ENCODE assay signal across 9 cellular contexts in the genomic region with DNA sequence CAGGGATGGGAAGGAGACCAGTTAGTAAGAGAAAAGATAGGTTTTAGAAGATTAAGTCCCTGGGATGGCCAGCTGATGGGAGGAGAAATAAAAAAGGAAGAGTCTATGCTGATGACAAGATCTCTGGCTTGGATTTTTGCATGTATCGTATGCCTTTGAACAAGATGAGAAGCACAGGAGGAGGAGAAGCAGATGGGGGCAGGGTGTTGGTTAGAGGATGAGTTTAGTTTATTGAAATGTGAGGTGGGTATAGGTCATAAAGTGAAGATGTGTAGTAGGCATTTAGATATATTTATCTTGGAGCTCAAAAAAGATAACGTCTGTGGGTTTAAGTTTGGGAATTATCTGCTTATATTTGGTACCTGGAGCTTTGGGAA. TPM values are rescaled to one million over a fixed set of nuclear protein-coding genes. Genes with fewer than 3 reads are reported as not detected.
DNase-seq lines count a peak whose midpoint lies in the region; ATAC-seq, FAIRE-seq and TF ChIP-seq lines count a peak whose summit lies in the region.
"Had no signal": no experiment of that assay in that cellular context is flagged by ENCODE, and none has a peak within 500 bp of the region (broad histone marks: within the 10 kb centered on the region; RNA-seq: fewer than 3 reads in every experiment).

No MANE protein-coding gene starts in this region.

- intact Hi-C loops in Right ventricle myocardium superior (cut with DNase I) = no loop called here
- intact Hi-C loops in K562 (cut with micrococcal nuclease) = no loop called here

- peak; percentile 48 for FAIRE-seq in K562 (lab: Jason Lieb, UNC)
- FAIRE-seq: TTC549 had no signal

- H3K79me2 ChIP-seq in K562 (ENCODE audit: control insufficient read depth, insufficient read depth, low read length) = peaks cover 50% of the 10 kb centered on the region

- TF ChIP-seq CTCF in right atrium auricular region (IDR thresholded peaks at IDR 0.05) (no peak), K562 (IDR thresholded peaks at IDR 0.05 in 2 of 3, conservative IDR thresholded peaks at IDR 0.05 in 1 of 3; ENCODE audit: insufficient read depth in 2 of 3, low read depth in 1 of 3, low read length in 3 of 3) (no peak)

- TF ChIP-seq EP300 in K562 (IDR thresholded peaks at IDR 0.05; ENCODE audit: low read length) = no peak

- H3K4me2 ChIP-seq in K562 (ENCODE audit: insufficient read depth, low read length) = peak overlapping the region; percentile 92

- POLR2A ChIA-PET in K562 (lab: Yijun Ruan, JAX) = interaction anchor here (1.0 kb wide), 3 partner anchors 9 to 270 kb away, joined by 3 to 4 read pairs (median 3); no protein-coding TSS in a partner anchor

- H3K9ac ChIP-seq in K562 (ENCODE audit: insufficient read depth in 1 of 2, low read depth in 2 of 2, low read length in 2 of 2) = peak overlapping the region; percentile 77 to 78; a peak in 3 of 4 replicates

- H4K20me1 ChIP-seq in K562 (replicated peaks; ENCODE audit: control insufficient read depth, insufficient read depth, low read length) = no peaks in the 10 kb centered on the region

- no peak for TF ChIP-seq RAD21 in K562 (CRISPR knock-in tag; conservative IDR thresholded peaks at IDR 0.05 in 1 of 2, IDR thresholded peaks at IDR 0.05 in 1 of 2)

- peaks cover 16% of the 10 kb centered on the region for H3K36me3 Mint-ChIP-seq in activated T-cell treated with anti-CD3 and anti-CD28 coated beads, Interleukin-2, amount 50 U/mL, for 24 hours (ENCODE audit: low read depth)

- no peak overlapping the region for H3K27ac Mint-ChIP-seq in activated T-cell treated with anti-CD3 and anti-CD28 coated beads, Interleukin-2, amount 50 U/mL, for 24 hours

- H3K4me3 ChIP-seq in right atrium auricular region (peak overlapping the region; percentile 72 to 86), K562 (peak overlapping the region; percentile 62)

- ATAC-seq in Right ventricle myocardium superior (ENCODE audit: poor library complexity) (no peak), K562 (no peak), HG02973 (IDR thresholded peaks at IDR 0.05; ENCODE audit: unreplicated experiment) (no peak)

- H3K9me3 ChIP-seq in right atrium auricular region (no peaks in the 10 kb centered on the region), K562 (replicated peaks; ENCODE audit: control insufficient read depth, insufficient read depth, low read depth, low read length) (no peaks in the 10 kb centered on the region)

- H3K4me1 ChIP-seq in right atrium auricular region (peaks cover 0 to 8% of the 10 kb centered on the region in 2 donors), K562 (replicated peaks in 1 of 2; ENCODE audit: control insufficient read depth in 2 of 2, insufficient read depth in 2 of 2, low read length in 2 of 2) (peaks cover 6 to 11% of the 10 kb centered on the region in 2 experiments; a peak in 4 of 5 replicates)

- WGBS in K562 (ENCODE audit: insufficient coverage, low coverage, missing lambda C conversion rate) = 0% methylated on average over 2 of the region's 2 CpGs

- peaks cover 14% of the 10 kb centered on the region for H3K4me1 Mint-ChIP-seq in activated T-cell treated with anti-CD3 and anti-CD28 coated beads, Interleukin-2, amount 50 U/mL, for 24 hours (ENCODE audit: low read depth)

- no peaks in the 10 kb centered on the region for H3K9me3 Mint-ChIP-seq in activated T-cell treated with anti-CD3 and anti-CD28 coated beads, Interleukin-2, amount 50 U/mL, for 24 hours

- no peaks in the 10 kb centered on the region for H3K27me3 Mint-ChIP-seq in activated T-cell treated with anti-CD3 and anti-CD28 coated beads, Interleukin-2, amount 50 U/mL, for 24 hours

- H2AFZ ChIP-seq in K562 (ENCODE audit: low read depth, low read length) = peak overlapping the region; percentile 99

- no peaks in the 10 kb centered on the region for H3K36me3 ChIP-seq in right atrium auricular region
- peaks cover 17% of the 10 kb centered on the region for H3K36me3 ChIP-seq in K562 (ENCODE audit: control insufficient read depth, insufficient read depth, low read length)

- in situ Hi-C loops in K562 (cut with MboI) = no loop called here

- CTCF ChIA-PET in K562 (lab: Yijun Ruan, JAX; ENCODE audit: low intra/inter-chr PET ratio) = no interaction called here

- H3K9me1 ChIP-seq in K562 (ENCODE audit: control insufficient read depth, insufficient read depth, low read length) = no peaks in the 10 kb centered on the region

- H3K4me3 Mint-ChIP-seq in activated T-cell treated with anti-CD3 and anti-CD28 coated beads, Interleukin-2, amount 50 U/mL, for 24 hours = no peak overlapping the region

- DNase-seq in right atrium auricular region (ENCODE audit: low spot score) (no peak), Right ventricle myocardium superior (no peak), K562 (ENCODE audit: extremely low read depth in 1 of 4, low spot score in 3 of 4) (no peak), medulla oblongata (ENCODE audit: extremely low spot score) (peak; percentile 8), occipital lobe (lab: John Stamatoyannopoulos, UW) (no peak), NCI-H2081 treated with DMSO at 0.1 percent for 48 hours (lab: John Stamatoyannopoulos, UW) (no peak)
- no peak for DNase-seq in activated T-cell treated with anti-CD3 and anti-CD28 coated beads, Interleukin-2, amount 50 U/mL, for 24 hours

- H3K27ac ChIP-seq in right atrium auricular region (peak overlapping the region in 1 of 2 donors; percentile 93), K562 (ENCODE audit: extremely low read depth, low read depth, low read length) (peak overlapping the region; percentile 84)

- no peak for TF ChIP-seq POLR2A in K562 (conservative IDR thresholded peaks at IDR 0.05)

- H3K27me3 ChIP-seq in right atrium auricular region = no peaks in the 10 kb centered on the region
- no peaks in the 10 kb centered on the region for H3K27me3 ChIP-seq in K562 (ENCODE audit: control insufficient read depth in 2 of 2, insufficient read depth in 2 of 2, low read length in 2 of 2)

- no TSS peak for BruUV-seq in K562 (replicated peaks; lab: Mats Ljungman, UMichigan)

RNA-seq across cellular contexts. Expression of a gene that starts 1.4 kb away (rescaled TPM):
- 10 to 100 TPM; 26.9 to 31.9 TPM for total RNA-seq in right atrium auricular region
- 23.6 TPM for total RNA-seq in Right ventricle myocardium superior
- total RNA-seq in K562 (2011; cell fraction: chromatin; rRNA removed; ENCODE audit: low replicate concordance) = 7.1 and 15.3 TPM in 2 replicates
- 4.0 and 4.3 TPM in 2 replicates for total RNA-seq in K562 (2011; cell fraction: nucleolus; rRNA removed)
- 6.7 and 13.7 TPM in 2 replicates for total RNA-seq in K562 (2011; cell fraction: nucleoplasm; rRNA removed)
- total RNA-seq in K562 (2014; rRNA removed) = 41.4 and 52.1 TPM in 2 replicates
- 73.5 and 78.1 TPM in 2 replicates for total RNA-seq in K562 (2014; rRNA removed; fragmentation: Illumina TruSeq; extraction: Trizol)
- 71.1 and 81.7 TPM in 2 replicates for total RNA-seq in K562 (2015; rRNA removed; fragmentation: Illumina TruSeq; extraction: Trizol)
- 57.0 and 64.4 TPM in 2 replicates for total RNA-seq in K562 (2021)
- 44.9 and 69.9 TPM in 2 replicates for polyA plus RNA-seq in K562 (2011; rRNA removed)
- 10.0 and 21.7 TPM in 2 replicates for polyA plus RNA-seq in K562 (2011; cell fraction: cytosol; rRNA removed)
- polyA plus RNA-seq in K562 (2011; cell fraction: nucleus; rRNA removed) = 7.3 and 11.7 TPM in 2 replicates
- 42.3 and 51.3 TPM in 2 replicates for polyA plus RNA-seq in K562 (2012)
- 50.7 and 60.1 TPM in 2 replicates for polyA plus RNA-seq in K562 (2014; fragmentation: Illumina TruSeq; extraction: Trizol)
- polyA plus RNA-seq in K562 (2014; fragmentation: Nextera tagmentation; extraction: Ambion mirVana) = 10 to 100 TPM; 87.0 to 90.2 TPM
- 54.8 and 63.2 TPM in 2 replicates for polyA plus RNA-seq in K562 (2014; rRNA removed)
- polyA minus RNA-seq in K562 (2011; rRNA and poly(A)+ RNA removed) = 87.3 and 88.4 TPM in 2 replicates
- 19.4 and 21.4 TPM in 2 replicates for polyA minus RNA-seq in K562 (2011; cell fraction: cytosol; rRNA and poly(A)+ RNA removed)
- polyA minus RNA-seq in K562 (2011; cell fraction: nucleus; rRNA and poly(A)+ RNA removed) = 4.7 and 8.7 TPM in 2 replicates
- total RNA-seq in occipital lobe = 101 TPM

RNA-seq across cellular contexts. Expression of a gene that starts 43.4 kb away (rescaled TPM):
- total RNA-seq in right atrium auricular region (1 to 10 TPM; 2.9 to 3.2 TPM), Right ventricle myocardium superior (3.1 TPM), K562 (2014; rRNA removed) (0.45 and 1.1 TPM in 2 replicates), K562 (2014; rRNA removed; fragmentation: Illumina TruSeq; extraction: Trizol) (0.64 and 0.76 TPM in 2 replicates), K562 (2015; rRNA removed; fragmentation: Illumina TruSeq; extraction: Trizol) (0.68 and 1.0 TPM in 2 replicates), K562 (2021) (1.2 and 1.6 TPM in 2 replicates), occipital lobe (93.4 TPM)
- 1.4 and 3.6 TPM in 2 replicates for total RNA-seq in K562 (2011; cell fraction: chromatin; rRNA removed; ENCODE audit: low replicate concordance)
- total RNA-seq in K562 (2011; cell fraction: nucleolus; rRNA removed) = 2.6 and 3.8 TPM in 2 replicates
- total RNA-seq in K562 (2011; cell fraction: nucleoplasm; rRNA removed) = 2.3 and 2.6 TPM in 2 replicates
- polyA plus RNA-seq in K562 (2011; rRNA removed) (2.4 and 3.2 TPM in 2 replicates), K562 (2014; fragmentation: Illumina TruSeq; extraction: Trizol) (0.95 and 1.3 TPM in 2 replicates), K562 (2014; fragmentation: Nextera tagmentation; extraction: Ambion mirVana) (under 1 TPM; 0.15 to 0.18 TPM), K562 (2014; rRNA removed) (0.73 and 1.1 TPM in 2 replicates)
- polyA plus RNA-seq in K562 (2011; cell fraction: cytosol; rRNA removed) = 3.1 and 3.3 TPM in 2 replicates
- polyA plus RNA-seq in K562 (2011; cell fraction: nucleus; rRNA removed) = 3.5 and 3.9 TPM in 2 replicates
- 1.5 and 1.9 TPM in 2 replicates for polyA plus RNA-seq in K562 (2012)
- 5.4 and 5.5 TPM in 2 replicates for polyA minus RNA-seq in K562 (2011; rRNA and poly(A)+ RNA removed)
- polyA minus RNA-seq in K562 (2011; cell fraction: cytosol; rRNA and poly(A)+ RNA removed) = 2.8 TPM in 2 replicates
- polyA minus RNA-seq in K562 (2011; cell fraction: nucleus; rRNA and poly(A)+ RNA removed) = 2.3 and 2.8 TPM in 2 replicates

RNA-seq across cellular contexts. Expression of a gene that starts 45.7 kb away (rescaled TPM):
- total RNA-seq in right atrium auricular region = 10 to 100 TPM; 12.5 to 23.7 TPM
- 13.7 TPM for total RNA-seq in Right ventricle myocardium superior
- total RNA-seq in K562 (2011; cell fraction: chromatin; rRNA removed; ENCODE audit: low replicate concordance) = 63.5 and 68.0 TPM in 2 replicates
- total RNA-seq in K562 (2011; cell fraction: nucleolus; rRNA removed) = 26.0 and 28.6 TPM in 2 replicates
- total RNA-seq in K562 (2011; cell fraction: nucleoplasm; rRNA removed) = 55.2 and 88.0 TPM in 2 replicates
- total RNA-seq in K562 (2014; rRNA removed) = 20.5 and 21.6 TPM in 2 replicates
- total RNA-seq in K562 (2014; rRNA removed; fragmentation: Illumina TruSeq; extraction: Trizol) = 28.7 and 34.2 TPM in 2 replicates
- 28.1 and 28.4 TPM in 2 replicates for total RNA-seq in K562 (2015; rRNA removed; fragmentation: Illumina TruSeq; extraction: Trizol)
- 46.6 and 50.1 TPM in 2 replicates for total RNA-seq in K562 (2021)
- 29.0 and 35.8 TPM in 2 replicates for polyA plus RNA-seq in K562 (2011; rRNA removed)
- 10.7 and 20.6 TPM in 2 replicates for polyA plus RNA-seq in K562 (2011; cell fraction: cytosol; rRNA removed)
- polyA plus RNA-seq in K562 (2011; cell fraction: nucleus; rRNA removed) = 16.6 and 19.0 TPM in 2 replicates
- 6.7 and 9.0 TPM in 2 replicates for polyA plus RNA-seq in K562 (2012)
- 9.2 and 10.7 TPM in 2 replicates for polyA plus RNA-seq in K562 (2014; fragmentation: Illumina TruSeq; extraction: Trizol)
- polyA plus RNA-seq in K562 (2014; fragmentation: Nextera tagmentation; extraction: Ambion mirVana) = 1 to 10 TPM; 3.4 to 6.1 TPM
- polyA plus RNA-seq in K562 (2014; rRNA removed) = 14.8 and 15.7 TPM in 2 replicates
- 111 and 122 TPM in 2 replicates for polyA minus RNA-seq in K562 (2011; rRNA and poly(A)+ RNA removed)
- polyA minus RNA-seq in K562 (2011; cell fraction: cytosol; rRNA and poly(A)+ RNA removed) = 48.0 and 48.3 TPM in 2 replicates
- 15.2 and 18.5 TPM in 2 replicates for polyA minus RNA-seq in K562 (2011; cell fraction: nucleus; rRNA and poly(A)+ RNA removed)
- total RNA-seq in occipital lobe = 34.2 TPM

Comparison
In these comparisons a context has a peak if more than half of its experiments do, and no peak if none do; other contexts are left out.
1. RNA of a gene that starts 43.4 kb away (total RNA-seq): 93.4 TPM in occipital lobe (single experiment); 2.9 to 3.2 TPM in right atrium auricular region, 3.1 TPM in Right ventricle myocardium superior (single experiment) and 0.45 to 3.8 TPM in K562; every median in the first group is over 10 times any median in the second.